Comparison of ENCODE assay signal across 20 cellular contexts in genomic region chr12:125228519-125229260, GRCh38. TPM values are rescaled to one million over a fixed set of nuclear protein-coding genes. Genes with fewer than 3 reads are reported as not detected.
A peak's percentile ranks its signal among the peaks of the same experiment; 100 is the strongest.
DNase-seq lines count a peak whose midpoint lies in the region; FAIRE-seq and TF ChIP-seq lines count a peak whose summit lies in the region.
"Had no signal": no experiment of that assay in that cellular context is flagged by ENCODE, and none has a peak within 500 bp of the region (broad histone marks: within the 10 kb centered on the region; RNA-seq: fewer than 3 reads in every experiment).

No MANE protein-coding gene starts in this region.

- H4K5ac ChIP-seq in mesendoderm (ENCODE audit: low read length), result no peak overlapping the region

- no peak overlapping the region for H2BK15ac ChIP-seq in mesendoderm (replicated peaks; ENCODE audit: low read depth)

- no peak overlapping the region for H4K8ac ChIP-seq in mesendoderm (ENCODE audit: low read depth, low read length)

- H3K4me3 ChIP-seq in SJCRH30 (no peak overlapping the region), mesendoderm (ENCODE audit: low read length) (no peak overlapping the region), small intestine (ENCODE audit: low read depth in 1 of 2, low read length in 2 of 2) (no peak overlapping the region), esophagus squamous epithelium (no peak overlapping the region)
- H3K4me3 ChIP-seq: psoas muscle had no signal

- CTCF ChIA-PET in HEK293T (lab: Yijun Ruan, JAX), result interaction anchor here (1.2 to 1.3 kb wide), 2 partner anchors 9 to 103 kb away, joined by 3 to 4 read pairs; no protein-coding TSS in a partner anchor

- no peaks in the 10 kb centered on the region for H3K4me1 ChIP-seq in SJCRH30
- H3K4me1 ChIP-seq in mesendoderm (ENCODE audit: control insufficient read depth, low read depth, low read length), result no peaks in the 10 kb centered on the region
- H3K4me1 ChIP-seq in small intestine (ENCODE audit: control insufficient read depth in 2 of 2, insufficient read depth in 1 of 2, low read depth in 1 of 2, low read length in 1 of 2), result no peaks in the 10 kb centered on the region
- H3K4me1 ChIP-seq in esophagus squamous epithelium, result no peaks in the 10 kb centered on the region
- H3K4me1 ChIP-seq: psoas muscle had no signal

- H3K27me3 Mint-ChIP-seq in activated T-helper 2 cell treated with anti-CD3 and anti-CD28 coated beads, Interferon-gamma antibody, Interleukin-2, Interleukin-4, amounts not matched to agents 10 μg/mL and 5 μg/mL and 100 μg/mL, durations not matched to agents 14 hours and 24 hours and 36 hours (ENCODE audit: low read depth), result no peaks in the 10 kb centered on the region
- H3K27me3 Mint-ChIP-seq: type B pancreatic cell had no signal

- intact Hi-C loops in activated T-helper 2 cell treated with anti-CD3 and anti-CD28 coated beads, Interferon-gamma antibody, Interleukin-2, Interleukin-4, amounts not matched to agents 10 μg/mL and 5 μg/mL and 100 μg/mL, durations not matched to agents 14 hours and 24 hours and 36 hours (cut with micrococcal nuclease), result no loop called here
- intact Hi-C loops in esophagus squamous epithelium (cut with DNase I), result no loop called here

- H3K79me1 ChIP-seq in mesendoderm (ENCODE audit: low read length), result no peaks in the 10 kb centered on the region

- no peak overlapping the region for H2BK120ac ChIP-seq in mesendoderm (ENCODE audit: low read depth, low read length)

- no peaks in the 10 kb centered on the region for H3K36me3 ChIP-seq in SJCRH30
- no peaks in the 10 kb centered on the region for H3K36me3 ChIP-seq in mesendoderm (ENCODE audit: control insufficient read depth, insufficient read depth, low read length)
- no peaks in the 10 kb centered on the region for H3K36me3 ChIP-seq in small intestine (ENCODE audit: control insufficient read depth in 2 of 2, insufficient read depth in 2 of 2, low read length in 2 of 2)
- no peaks in the 10 kb centered on the region for H3K36me3 ChIP-seq in esophagus squamous epithelium

- no peak overlapping the region for H2BK5ac ChIP-seq in mesendoderm (ENCODE audit: low read length)

- TF ChIP-seq POLR2A in esophagus squamous epithelium (IDR thresholded peaks at IDR 0.05), result no peak

- no peaks in the 10 kb centered on the region for H3K9me3 Mint-ChIP-seq in activated T-helper 2 cell treated with anti-CD3 and anti-CD28 coated beads, Interferon-gamma antibody, Interleukin-2, Interleukin-4, amounts not matched to agents 10 μg/mL and 5 μg/mL and 100 μg/mL, durations not matched to agents 14 hours and 24 hours and 36 hours
- H3K9me3 Mint-ChIP-seq: immature natural killer cell, natural killer cell, type B pancreatic cell had no signal

- no peak for TF ChIP-seq CTCF in esophagus squamous epithelium (IDR thresholded peaks at IDR 0.05)

- H3K9ac ChIP-seq in mesendoderm (ENCODE audit: low read length), result no peak overlapping the region

- H3K4me1 Mint-ChIP-seq in activated T-helper 2 cell treated with anti-CD3 and anti-CD28 coated beads, Interferon-gamma antibody, Interleukin-2, Interleukin-4, amounts not matched to agents 10 μg/mL and 5 μg/mL and 100 μg/mL, durations not matched to agents 14 hours and 24 hours and 36 hours (ENCODE audit: low read depth), result no peaks in the 10 kb centered on the region
- H3K4me1 Mint-ChIP-seq: immature natural killer cell, natural killer cell had no signal

- no peak overlapping the region for H3K27ac Mint-ChIP-seq in activated T-helper 2 cell treated with anti-CD3 and anti-CD28 coated beads, Interferon-gamma antibody, Interleukin-2, Interleukin-4, amounts not matched to agents 10 μg/mL and 5 μg/mL and 100 μg/mL, durations not matched to agents 14 hours and 24 hours and 36 hours
- H3K27ac Mint-ChIP-seq: immature natural killer cell, natural killer cell, type B pancreatic cell had no signal

- no peak overlapping the region for H3K23ac ChIP-seq in mesendoderm (ENCODE audit: low read length)

- H3K56ac ChIP-seq in mesendoderm (ENCODE audit: low read length), result no peak overlapping the region

- no CpG with 5 or more reads among the region's 18 CpGs for WGBS in mesendoderm (ENCODE audit: extremely low coverage, insufficient coverage, low lambda C conversion rate)
- 76 to 78% (median 78%) methylated on average over 18 of the region's 18 CpGs for WGBS in small intestine, 3 donors
- 70% methylated on average over 13 to 18 of the region's 18 CpGs for WGBS in esophagus squamous epithelium, 2 donors

- H3K4me3 Mint-ChIP-seq in activated T-helper 2 cell treated with anti-CD3 and anti-CD28 coated beads, Interferon-gamma antibody, Interleukin-2, Interleukin-4, amounts not matched to agents 10 μg/mL and 5 μg/mL and 100 μg/mL, durations not matched to agents 14 hours and 24 hours and 36 hours (ENCODE audit: low read depth), result no peak overlapping the region
- H3K4me3 Mint-ChIP-seq: immature natural killer cell, natural killer cell, type B pancreatic cell had no signal

- no peaks in the 10 kb centered on the region for H3K36me3 Mint-ChIP-seq in activated T-helper 2 cell treated with anti-CD3 and anti-CD28 coated beads, Interferon-gamma antibody, Interleukin-2, Interleukin-4, amounts not matched to agents 10 μg/mL and 5 μg/mL and 100 μg/mL, durations not matched to agents 14 hours and 24 hours and 36 hours (ENCODE audit: low read depth)
- H3K36me3 Mint-ChIP-seq: immature natural killer cell, natural killer cell, type B pancreatic cell had no signal

- H3K27me3 ChIP-seq in SJCRH30, result no peaks in the 10 kb centered on the region
- no peaks in the 10 kb centered on the region for H3K27me3 ChIP-seq in mesendoderm (ENCODE audit: insufficient read depth, low read length, poor library complexity)
- no peaks in the 10 kb centered on the region for H3K27me3 ChIP-seq in small intestine (ENCODE audit: control insufficient read depth in 2 of 2, insufficient read depth in 2 of 2, low read length in 2 of 2)
- no peaks in the 10 kb centered on the region for H3K27me3 ChIP-seq in esophagus squamous epithelium

- no peak overlapping the region for H3K4ac ChIP-seq in mesendoderm (ENCODE audit: low read depth, low read length)

- H3K79me2 ChIP-seq in mesendoderm (ENCODE audit: control insufficient read depth, insufficient read depth, low read length), result no peaks in the 10 kb centered on the region

- H3K4me2 ChIP-seq in mesendoderm (ENCODE audit: low read length), result no peak overlapping the region

- POLR2A ChIA-PET in HEK293T (lab: Yijun Ruan, JAX), result no interaction called here

- H3K9me3 ChIP-seq in SJCRH30 (replicated peaks) (no peaks in the 10 kb centered on the region), small intestine (ENCODE audit: control insufficient read depth, low read depth) (no peaks in the 10 kb centered on the region), esophagus squamous epithelium (no peaks in the 10 kb centered on the region)
- H3K9me3 ChIP-seq: psoas muscle had no signal

- H3K27ac ChIP-seq in SJCRH30 (no peak overlapping the region), mesendoderm (ENCODE audit: low read depth, low read length) (no peak overlapping the region), small intestine (ENCODE audit: low read depth in 1 of 2, low read length in 1 of 2) (no peak overlapping the region), esophagus squamous epithelium (no peak overlapping the region)
- H3K27ac ChIP-seq: epithelial cell of prostate, psoas muscle had no signal

- H3K18ac ChIP-seq in mesendoderm (ENCODE audit: low read length), result no peak overlapping the region

- DNase-seq in Daoy (ENCODE audit: low read depth) (peak; percentile 49), HEK293T (ENCODE audit: extremely low spot score) (peak; percentile 49), SJCRH30 (peak; percentile 14 to 42), mesendoderm (peak; percentile 60), small intestine (no peak), esophagus squamous epithelium (lab: John Stamatoyannopoulos, UW) (no peak)
- no peak for DNase-seq in activated T-helper 2 cell treated with anti-CD3 and anti-CD28 coated beads, Interferon-gamma antibody, Interleukin-2, Interleukin-4, amounts not matched to agents 10 μg/mL and 5 μg/mL and 100 μg/mL, durations not matched to agents 14 hours and 24 hours and 36 hours (ENCODE audit: low spot score)
- DNase-seq: activated naive CD4-positive, alpha-beta T cell treated with anti-CD3 and anti-CD28 coated beads, Interleukin-2, amount 50 U/mL, for 16 hours; activated T-cell treated with anti-CD3 and anti-CD28 coated beads, Interleukin-2, amount 50 U/mL, for 1 hour; C1 segment of cervical spinal cord; cortex of kidney; DMS79; immature natural killer cell; Kasumi-1; natural killer cell; psoas muscle; stimulated activated CD4-positive, alpha-beta T cell treated with anti-CD3 and anti-CD28 coated beads, Interleukin-12 subunit alpha, Interleukin-12 subunit beta, amount 100 ng/mL, for 4 hours; stimulated activated naive CD4-positive, alpha-beta T cell had no signal

- H2AK5ac ChIP-seq in mesendoderm (ENCODE audit: low read length), result no peak overlapping the region

- FAIRE-seq in small intestine (lab: Jason Lieb, UNC), result no peak

TF ChIP-seq in HEK293T, 16 proteins besides CTCF, POLR2A, EP300 and RAD21 (continues in another document):
- TF ChIP-seq CTBP1 (IDR thresholded peaks at IDR 0.05; ENCODE audit: borderline replicate concordance) (no peak), FOXM1 (IDR thresholded peaks at IDR 0.05; ENCODE audit: borderline replicate concordance) (no peak), ELF4 (IDR thresholded peaks at IDR 0.05) (no peak), HDGF (IDR thresholded peaks at IDR 0.05; ENCODE audit: borderline replicate concordance) (no peak), L3MBTL2 (conservative IDR thresholded peaks at IDR 0.05) (0 out of 2 replicates have a peak, but pooled peaks have one; percentile 3), LEF1 (IDR thresholded peaks at IDR 0.05; ENCODE audit: borderline replicate concordance) (no peak), TARDBP (IDR thresholded peaks at IDR 0.05) (no peak), FOXA1 (IDR thresholded peaks at IDR 0.05) (no peak), NFRKB (IDR thresholded peaks at IDR 0.05) (no peak), ZNF384 (IDR thresholded peaks at IDR 0.05) (no peak), FOXK2 (IDR thresholded peaks at IDR 0.05) (no peak)

RNA-seq across cellular contexts. Expression of gene TMEM132B, which starts 42.5 kb away (rescaled TPM):
- total RNA-seq in Daoy (2014; rRNA removed; shearing (Covaris generic)), result 0.23 and 0.30 TPM in 2 replicates
- 0.03 and 0.08 TPM in 2 replicates for total RNA-seq in SJCRH30 (2014; rRNA removed; shearing (Covaris generic))
- 7.3 TPM for polyA plus RNA-seq in mesendoderm (2013, experiment 1 of 2)
- polyA plus RNA-seq in mesendoderm (2013, experiment 2 of 2), result 8.5 TPM
- total RNA-seq in activated T-helper 2 cell treated with anti-CD3 and anti-CD28 coated beads, Interferon-gamma antibody, Interleukin-2, Interleukin-4, amounts not matched to agents 10 μg/mL and 5 μg/mL and 100 μg/mL, durations not matched to agents 14 hours and 24 hours and 36 hours, result not detected in 2 replicates
- under 1 TPM in 1 of 3 donors, not detected in 2; 0.63 TPM for polyA plus RNA-seq in small intestine
- 1 to 10 TPM in 2 of 4 donors, under 1 TPM in 2; 0.38 to 3.0 (median 1.3) TPM for total RNA-seq in esophagus squamous epithelium
- total RNA-seq: natural killer cell had no signal
- polyA plus RNA-seq: immature natural killer cell had no signal

Comparison
In these comparisons a context has a peak if more than half of its experiments do, and no peak if none do; other contexts are left out.
1. DNase-seq: peak in Daoy (single experiment), HEK293T (single experiment), SJCRH30 (2 of 2) and mesendoderm (single experiment); none in activated T-helper 2 cell treated with anti-CD3 and anti-CD28 coated beads, Interferon-gamma antibody, Interleukin-2, Interleukin-4, amounts not matched to agents 10 μg/mL and 5 μg/mL and 100 μg/mL, durations not matched to agents 14 hours and 24 hours and 36 hours (single experiment), small intestine (single experiment) and esophagus squamous epithelium (single experiment).